In genomic region chr12:57069522-57069921, GRCh38 we compare ENCODE assay signal across 1 cellular context.
TF ChIP-seq lines count a peak whose summit lies in the region.

No MANE protein-coding gene starts in this region.

TF ChIP-seq in IMR-90, 13 proteins besides CTCF, POLR2A, EP300 and RAD21:
- no peak for TF ChIP-seq MXI1 (IDR thresholded peaks at IDR 0.05; ENCODE audit: borderline replicate concordance, low read depth, low read length)
- no peak for TF ChIP-seq ELK1 (IDR thresholded peaks at IDR 0.05; ENCODE audit: borderline replicate concordance, low read depth, low read length)
- TF ChIP-seq CEBPB (IDR thresholded peaks at IDR 0.05; ENCODE audit: low read depth, low read length), result peak; percentile 54; the same call in 1 of the 2 replicates
- TF ChIP-seq SMC3 (IDR thresholded peaks at IDR 0.05; ENCODE audit: low read depth, low read length), result peak; percentile 97
- peak; percentile 42; the same call in 1 of the 2 replicates for TF ChIP-seq MAFK (IDR thresholded peaks at IDR 0.05; ENCODE audit: low read depth, low read length)
- no peak for TF ChIP-seq MAZ (IDR thresholded peaks at IDR 0.05; ENCODE audit: borderline replicate concordance, low read depth, low read length)
- TF ChIP-seq NFE2L2 (IDR thresholded peaks at IDR 0.05; ENCODE audit: low read depth, low read length), result 0 out of 2 replicates have a peak, but pooled peaks have one; percentile 8
